ENCODE assay signal across 8 cellular contexts in genomic region chr11:65474851-65475250, GRCh38. TPM values are rescaled to one million over a fixed set of nuclear protein-coding genes. Genes with fewer than 3 reads are reported as not detected.
A peak's percentile ranks its signal among the peaks of the same experiment; 100 is the strongest.
DNase-seq lines count a peak whose midpoint lies in the region; TF ChIP-seq lines count a peak whose summit lies in the region.
"Not testable (repeated sequence)": the region's sequence is repeated elsewhere in the genome, so short reads cannot be mapped to it uniquely, and the experiment has no call there.

No MANE protein-coding gene starts in this region.

- not testable (repeated sequence) for H3K36me3 ChIP-seq in ACC112 (ENCODE audit: insufficient read depth, low read length); mammary epithelial cell (ENCODE audit: insufficient read depth, low read length); hepatocyte (replicated peaks; ENCODE audit: insufficient read depth, low read depth)

- H3K36me3 Mint-ChIP-seq in activated T-cell treated with anti-CD3 and anti-CD28 coated beads, Interleukin-2, amount 50 U/mL, for 24 hours (ENCODE audit: low read depth): peaks cover 16% of the 10 kb centered on the region
- not testable (repeated sequence) for H3K36me3 Mint-ChIP-seq in nephron (ENCODE audit: low read depth); stimulated activated naive CD8-positive, alpha-beta T cell treated with anti-CD3 and anti-CD28 coated beads, Interleukin-15, Interleukin-2, amounts not matched to agents 100 ng/mL and 50 ng/mL, for 24 hours (ENCODE audit: low read depth)

- peak overlapping the region; percentile 97 for H3K4me3 Mint-ChIP-seq in activated T-cell treated with anti-CD3 and anti-CD28 coated beads, Interleukin-2, amount 50 U/mL, for 24 hours
- H3K4me3 Mint-ChIP-seq in nephron: peak overlapping the region; percentile 25 to 62 (median 51)
- H3K4me3 Mint-ChIP-seq in stimulated activated naive CD8-positive, alpha-beta T cell treated with anti-CD3 and anti-CD28 coated beads, Interleukin-15, Interleukin-2, amounts not matched to agents 100 ng/mL and 50 ng/mL, for 24 hours: peak overlapping the region; percentile 47

- 85% methylated on average over 3 of the region's 3 CpGs for WGBS in mammary epithelial cell (ENCODE audit: low coverage, missing lambda C conversion rate)
- WGBS in hepatocyte (ENCODE audit: low lambda C conversion rate, missing lambda C conversion rate): 93% methylated on average over 3 of the region's 3 CpGs

- H3K4me1 Mint-ChIP-seq in activated T-cell treated with anti-CD3 and anti-CD28 coated beads, Interleukin-2, amount 50 U/mL, for 24 hours (ENCODE audit: low read depth): peaks cover 52% of the 10 kb centered on the region
- H3K4me1 Mint-ChIP-seq in nephron: peaks cover 30% of the 10 kb centered on the region
- H3K4me1 Mint-ChIP-seq in stimulated activated naive CD8-positive, alpha-beta T cell treated with anti-CD3 and anti-CD28 coated beads, Interleukin-15, Interleukin-2, amounts not matched to agents 100 ng/mL and 50 ng/mL, for 24 hours (ENCODE audit: low read depth): peaks cover 62% of the 10 kb centered on the region

- H2AFZ ChIP-seq in ACC112 (ENCODE audit: low read length, unreplicated experiment); mammary epithelial cell (ENCODE audit: low read depth, low read length); hepatocyte: not testable (repeated sequence)

- intact Hi-C loops in mammary epithelial cell (cut with micrococcal nuclease): loop anchor here (5.0 kb wide), 1 partner anchor 97 kb away; the partner anchor contains the start of genes FAM89B and ZNRD2

- not testable (repeated sequence) for H3K27me3 Mint-ChIP-seq in activated T-cell treated with anti-CD3 and anti-CD28 coated beads, Interleukin-2, amount 50 U/mL, for 24 hours; nephron (ENCODE audit: low read depth); stimulated activated naive CD8-positive, alpha-beta T cell treated with anti-CD3 and anti-CD28 coated beads, Interleukin-15, Interleukin-2, amounts not matched to agents 100 ng/mL and 50 ng/mL, for 24 hours

- not testable (repeated sequence) for H4K20me1 ChIP-seq in mammary epithelial cell (ENCODE audit: insufficient read depth, low read length); hepatocyte (ENCODE audit: insufficient read depth, poor library complexity, severe bottlenecking)

- not testable (repeated sequence) for H3K4me2 ChIP-seq in mammary epithelial cell (ENCODE audit: insufficient read depth, low read depth, low read length); hepatocyte

- CTCF ChIA-PET in mammary epithelial cell (lab: Charles Lee; ENCODE audit: low non-redundant PET): not testable (repeated sequence)

- dilution Hi-C loops in mammary epithelial cell (cut with HindIII; ENCODE audit: low sequenced_read_pairs): not testable (repeated sequence)

- not testable (repeated sequence) for BruUV-seq in mammary epithelial cell (replicated peaks; lab: Mats Ljungman, UMichigan)

- H3K27me3 ChIP-seq in ACC112 (ENCODE audit: insufficient read depth, low read length); mammary epithelial cell (ENCODE audit: insufficient read depth, low read length); hepatocyte: not testable (repeated sequence)

- H3K27ac Mint-ChIP-seq in activated T-cell treated with anti-CD3 and anti-CD28 coated beads, Interleukin-2, amount 50 U/mL, for 24 hours: peak overlapping the region; percentile 99
- H3K27ac Mint-ChIP-seq in nephron: peak overlapping the region in 1 of 3 experiments; percentile 27
- peak overlapping the region; percentile 41 for H3K27ac Mint-ChIP-seq in stimulated activated naive CD8-positive, alpha-beta T cell treated with anti-CD3 and anti-CD28 coated beads, Interleukin-15, Interleukin-2, amounts not matched to agents 100 ng/mL and 50 ng/mL, for 24 hours

- DNase-seq in LoVo (ENCODE audit: low spot score) (peak; percentile 46), RPMI8226 (peak; percentile 52), mammary epithelial cell (peak; percentile 52)
- DNase-seq in activated T-cell treated with anti-CD3 and anti-CD28 coated beads, Interleukin-2, amount 50 U/mL, for 24 hours; hepatocyte (ENCODE audit: low spot score): not testable (repeated sequence)

- not testable (repeated sequence) for H3K9me3 Mint-ChIP-seq in activated T-cell treated with anti-CD3 and anti-CD28 coated beads, Interleukin-2, amount 50 U/mL, for 24 hours; nephron; stimulated activated naive CD8-positive, alpha-beta T cell treated with anti-CD3 and anti-CD28 coated beads, Interleukin-15, Interleukin-2, amounts not matched to agents 100 ng/mL and 50 ng/mL, for 24 hours

- H3K4me1 ChIP-seq in ACC112 (ENCODE audit: control insufficient read depth, insufficient read depth, low read length, unreplicated experiment): peaks cover 54% of the 10 kb centered on the region
- peaks cover 51% of the 10 kb centered on the region for H3K4me1 ChIP-seq in mammary epithelial cell (ENCODE audit: insufficient read depth, low read length)
- H3K4me1 ChIP-seq in hepatocyte (ENCODE audit: insufficient read depth): peaks cover 48% of the 10 kb centered on the region

- not testable (repeated sequence) for H3K9me2 ChIP-seq in hepatocyte (replicated peaks; ENCODE audit: insufficient read depth)

- H3K9ac ChIP-seq in mammary epithelial cell (ENCODE audit: insufficient read depth, low read length): not testable (repeated sequence)

- H3K27ac ChIP-seq in ACC112 (ENCODE audit: low read depth, low read length) (peak overlapping the region; percentile 97), hepatocyte (peak overlapping the region; percentile 99)
- H3K27ac ChIP-seq in mammary epithelial cell (ENCODE audit: insufficient read depth, low read depth, low read length): not testable (repeated sequence)

- TF ChIP-seq CTCF in mammary epithelial cell (conservative IDR thresholded peaks at IDR 0.05 in 1 of 2, IDR thresholded peaks at IDR 0.05 in 1 of 2; ENCODE audit: extremely low read depth in 1 of 2, insufficient read depth in 1 of 2, low read depth in 1 of 2, low read length in 2 of 2); hepatocyte (IDR thresholded peaks at IDR 0.05; ENCODE audit: poor library complexity); nephron (IDR thresholded peaks at IDR 0.05; ENCODE audit: unreplicated experiment in 3 of 3): not testable (repeated sequence)

- H3K79me2 ChIP-seq in ACC112 (ENCODE audit: control insufficient read depth, insufficient read depth, low read length, unreplicated experiment) (peaks cover 58% of the 10 kb centered on the region), mammary epithelial cell (ENCODE audit: insufficient read depth, low read length) (peaks cover 41% of the 10 kb centered on the region), hepatocyte (peaks cover 83% of the 10 kb centered on the region)

- not testable (repeated sequence) for H3K4me3 ChIP-seq in ACC112 (ENCODE audit: low read depth, low read length); mammary epithelial cell (replicated peaks in 1 of 3; ENCODE audit: insufficient read depth in 1 of 3, low read depth in 2 of 3, low read length in 3 of 3); hepatocyte

- in situ Hi-C loops in mammary epithelial cell (cut with MboI; ENCODE audit: low sequenced_read_pairs in 2 of 2): loop anchor here in 1 of 2 donors (5.0 kb wide), 1 partner anchor 32 kb away; no protein-coding TSS in a partner anchor

- H3K9me3 ChIP-seq in mammary epithelial cell (replicated peaks; ENCODE audit: insufficient read depth, low read length); hepatocyte (ENCODE audit: low read depth): not testable (repeated sequence)

RNA-seq across cellular contexts. Expression of gene MALAT1, which starts 24.0 kb away (rescaled TPM):
- total RNA-seq in mammary epithelial cell (over 10,000 TPM in 1 of 2 donors, 1,000 to 10,000 TPM in 1; 9,320 to 20,636 TPM), hepatocyte (8,000 and 8,677 TPM in 2 replicates)
- polyA plus RNA-seq in mammary epithelial cell (211 TPM), hepatocyte (16,690 and 29,129 TPM in 2 replicates)
- 7,117 TPM for polyA minus RNA-seq in mammary epithelial cell

RNA-seq across cellular contexts. Expression of gene SCYL1, which starts 50.0 kb away (rescaled TPM):
- total RNA-seq in mammary epithelial cell: 10 to 100 TPM; 66.0 to 75.0 TPM
- 64.8 TPM for polyA plus RNA-seq in mammary epithelial cell
- polyA minus RNA-seq in mammary epithelial cell: 45.1 TPM
- 80.4 and 83.9 TPM in 2 replicates for total RNA-seq in hepatocyte
- polyA plus RNA-seq in hepatocyte: 162 and 167 TPM in 2 replicates

RNA-seq across cellular contexts. Expression of gene NEAT1, which starts 52.3 kb away (rescaled TPM):
- total RNA-seq in mammary epithelial cell (100 to 1,000 TPM; 364 to 775 TPM), hepatocyte (104 and 130 TPM in 2 replicates)
- polyA plus RNA-seq in mammary epithelial cell (20.1 TPM), hepatocyte (168 and 209 TPM in 2 replicates)
- 98.8 TPM for polyA minus RNA-seq in mammary epithelial cell

Comparison
In these comparisons a context has a peak if more than half of its experiments do, and no peak if none do; other contexts are left out.
1. H3K4me3 Mint-ChIP-seq: peak in every context shown above with its lines; median percentile 97 in activated T-cell treated with anti-CD3 and anti-CD28 coated beads, Interleukin-2, amount 50 U/mL, for 24 hours; 51 in nephron; 47 in stimulated activated naive CD8-positive, alpha-beta T cell treated with anti-CD3 and anti-CD28 coated beads, Interleukin-15, Interleukin-2, amounts not matched to agents 100 ng/mL and 50 ng/mL, for 24 hours.